In genomic region chr1:203304919-203305808, GRCh38 we compare ENCODE assay signal across 1 cellular context.
TF ChIP-seq lines count a peak whose summit lies in the region.

TSS of gene BTG2 (plus strand) at chr1:203305519. CDS start at chr1:203305607, 88 bp downstream.

TF ChIP-seq in HEK293, 187 proteins besides CTCF, POLR2A, EP300 and RAD21 (continued from another document and continues in another):
- TF ChIP-seq ZSCAN4 (tag by site-specific recombination; IDR thresholded peaks at IDR 0.05) (no peak; the same call in 1 of the 2 replicates), ZNF645 (tag by site-specific recombination; IDR thresholded peaks at IDR 0.05) (no peak), ZNF239 (tag by site-specific recombination; IDR thresholded peaks at IDR 0.05) (peak; percentile 44; the same call in 1 of the 2 replicates), SP7 (tag by site-specific recombination; IDR thresholded peaks at IDR 0.05) (peak; percentile 60), ZEB2 (tag by site-specific recombination; IDR thresholded peaks at IDR 0.05) (peak; percentile 78), ZNF677 (tag by site-specific recombination; IDR thresholded peaks at IDR 0.05) (no peak), ZNF518A (tag by site-specific recombination; conservative IDR thresholded peaks at IDR 0.05; ENCODE audit: low read depth) (no peak), ZBTB20 (tag by site-specific recombination; IDR thresholded peaks at IDR 0.05) (peak; percentile 70), KLF10 (tag by site-specific recombination; IDR thresholded peaks at IDR 0.05) (peak; percentile 11; the same call in 1 of the 2 replicates), ZXDB (tag by site-specific recombination; IDR thresholded peaks at IDR 0.05) (peak; percentile 68), PRDM6 (tag by site-specific recombination; IDR thresholded peaks at IDR 0.05) (no peak), ZNF157 (tag by site-specific recombination; IDR thresholded peaks at IDR 0.05) (no peak), ZNF10 (tag by site-specific recombination; IDR thresholded peaks at IDR 0.05) (no peak), ZNF350 (tag by site-specific recombination; IDR thresholded peaks at IDR 0.05) (no peak), ZNF362 (tag by site-specific recombination; IDR thresholded peaks at IDR 0.05) (no peak), OVOL3 (tag by site-specific recombination; IDR thresholded peaks at IDR 0.05) (no peak), ZNF768 (tag by site-specific recombination; IDR thresholded peaks at IDR 0.05) (no peak), ZNF169 (tag by site-specific recombination; IDR thresholded peaks at IDR 0.05) (no peak), ZNF530 (tag by site-specific recombination; IDR thresholded peaks at IDR 0.05; ENCODE audit: low read depth) (no peak), ZNF785 (tag by site-specific recombination; IDR thresholded peaks at IDR 0.05) (0 out of 2 replicates have a peak, but pooled peaks have one; percentile 35), REPIN1 (tag by site-specific recombination; IDR thresholded peaks at IDR 0.05; ENCODE audit: low read depth) (peak; percentile 66; the same call in 1 of the 2 replicates), PRDM4 (tag by site-specific recombination; IDR thresholded peaks at IDR 0.05) (no peak), KLF8 (tag by site-specific recombination; IDR thresholded peaks at IDR 0.05) (peak; percentile 67; the same call in 1 of the 2 replicates), ZNF560 (tag by site-specific recombination; IDR thresholded peaks at IDR 0.05; ENCODE audit: borderline replicate concordance) (no peak), ZNF76 (tag by site-specific recombination; IDR thresholded peaks at IDR 0.05; ENCODE audit: borderline replicate concordance, low read depth) (peak; percentile 64), GLI4 (tag by site-specific recombination; IDR thresholded peaks at IDR 0.05) (0 out of 2 replicates have a peak, but pooled peaks have one; percentile 63), ZNF830 (tag by site-specific recombination; IDR thresholded peaks at IDR 0.05; ENCODE audit: low read depth) (no peak), AEBP2 (tag by site-specific recombination; IDR thresholded peaks at IDR 0.05; ENCODE audit: borderline replicate concordance) (no peak), ZNF19 (tag by site-specific recombination; IDR thresholded peaks at IDR 0.05; ENCODE audit: low read depth) (no peak), HOXD13 (CRISPR knock-in tag; IDR thresholded peaks at IDR 0.05; ENCODE audit: borderline replicate concordance) (no peak), ZNF558 (tag by site-specific recombination; IDR thresholded peaks at IDR 0.05) (no peak), SP3 (tag by site-specific recombination; IDR thresholded peaks at IDR 0.05) (peak; percentile 46), ZNF24 (tag by site-specific recombination; IDR thresholded peaks at IDR 0.05) (peak; percentile 65; the same call in 1 of the 2 replicates), YY2 (tag by site-specific recombination; IDR thresholded peaks at IDR 0.05) (no peak), ZNF398 (tag by site-specific recombination; IDR thresholded peaks at IDR 0.05) (no peak), ZNF837 (tag by site-specific recombination; IDR thresholded peaks at IDR 0.05) (no peak), ZSCAN18 (tag by site-specific recombination; IDR thresholded peaks at IDR 0.05) (no peak), ZNF274 (IDR thresholded peaks at IDR 0.05; ENCODE audit: low read length) (no peak), ZNF274 (tag by site-specific recombination; IDR thresholded peaks at IDR 0.05; ENCODE audit: borderline replicate concordance) (no peak), GFI1B (tag by site-specific recombination; IDR thresholded peaks at IDR 0.05) (no peak), ZSCAN30 (tag by site-specific recombination; IDR thresholded peaks at IDR 0.05) (peak; percentile 70), ZNF664 (tag by site-specific recombination; IDR thresholded peaks at IDR 0.05) (no peak), ZNF112 (tag by site-specific recombination; IDR thresholded peaks at IDR 0.05) (no peak), WT1 (tag by site-specific recombination; IDR thresholded peaks at IDR 0.05) (peak; percentile 21; the same call in 1 of the 2 replicates), ZNF513 (tag by site-specific recombination; IDR thresholded peaks at IDR 0.05) (0 out of 2 replicates have a peak, but pooled peaks have one; percentile 15)
